Comparison of ENCODE assay signal across 9 cellular contexts in genomic region chr19:46863818-46864629, GRCh38. TPM values are rescaled to one million over a fixed set of nuclear protein-coding genes. Genes with fewer than 3 reads are reported as not detected.
DNase-seq lines count a peak whose midpoint lies in the region; ATAC-seq, FAIRE-seq and TF ChIP-seq lines count a peak whose summit lies in the region.
"Had no signal": no experiment of that assay in that cellular context is flagged by ENCODE, and none has a peak within 500 bp of the region (broad histone marks: within the 10 kb centered on the region; RNA-seq: fewer than 3 reads in every experiment).

No MANE protein-coding gene starts in this region.

- peaks cover 38% of the 10 kb centered on the region for H3K4me1 Mint-ChIP-seq in activated T-helper 1 cell treated with anti-CD3 and anti-CD28 coated beads, Interleukin-12 subunit alpha, Interleukin-12 subunit beta, Interleukin-2, Interleukin-4 antibody, amounts not matched to agents 30 ng/mL and 10 ng/mL and 1 ng/mL, durations not matched to agents 14 hours and 24 hours and 36 hours (ENCODE audit: low read depth)

- H3K4me3 ChIP-seq in pancreas = peak overlapping the region in 1 of 4 donors; percentile 95

- no peaks in the 10 kb centered on the region for H3K27me3 Mint-ChIP-seq in activated T-helper 1 cell treated with anti-CD3 and anti-CD28 coated beads, Interleukin-12 subunit alpha, Interleukin-12 subunit beta, Interleukin-2, Interleukin-4 antibody, amounts not matched to agents 30 ng/mL and 10 ng/mL and 1 ng/mL, durations not matched to agents 14 hours and 24 hours and 36 hours (ENCODE audit: insufficient read depth)

- intact Hi-C loops in pancreas (cut with DNase I) = loop anchor here in 1 of 3 donors (10.0 kb wide), 1 partner anchor 61 kb away; no protein-coding TSS in a partner anchor
- intact Hi-C loops in activated T-helper 1 cell treated with anti-CD3 and anti-CD28 coated beads, Interleukin-12 subunit alpha, Interleukin-12 subunit beta, Interleukin-2, Interleukin-4 antibody, amounts not matched to agents 30 ng/mL and 10 ng/mL and 1 ng/mL, durations not matched to agents 14 hours and 24 hours and 36 hours (cut with micrococcal nuclease) = loop anchor here (5.0 kb wide), 2 partner anchors 363 to 408 kb away; partner anchors contain the start of gene INAFM1

- H3K36me3 Mint-ChIP-seq in activated T-helper 1 cell treated with anti-CD3 and anti-CD28 coated beads, Interleukin-12 subunit alpha, Interleukin-12 subunit beta, Interleukin-2, Interleukin-4 antibody, amounts not matched to agents 30 ng/mL and 10 ng/mL and 1 ng/mL, durations not matched to agents 14 hours and 24 hours and 36 hours (ENCODE audit: low read depth) = peaks cover 5% of the 10 kb centered on the region

- FAIRE-seq in pancreas (lab: Jason Lieb, UNC) = no peak
- FAIRE-seq: colon had no signal

- peak overlapping the region; percentile 18 to 96 (median 45) for H3K27ac ChIP-seq in pancreas

- no peak for TF ChIP-seq CTCF in pancreas (IDR thresholded peaks at IDR 0.05)

- peaks cover 4% of the 10 kb centered on the region for H3K9me3 Mint-ChIP-seq in activated T-helper 1 cell treated with anti-CD3 and anti-CD28 coated beads, Interleukin-12 subunit alpha, Interleukin-12 subunit beta, Interleukin-2, Interleukin-4 antibody, amounts not matched to agents 30 ng/mL and 10 ng/mL and 1 ng/mL, durations not matched to agents 14 hours and 24 hours and 36 hours

- H3K4me3 Mint-ChIP-seq in activated T-helper 1 cell treated with anti-CD3 and anti-CD28 coated beads, Interleukin-12 subunit alpha, Interleukin-12 subunit beta, Interleukin-2, Interleukin-4 antibody, amounts not matched to agents 30 ng/mL and 10 ng/mL and 1 ng/mL, durations not matched to agents 14 hours and 24 hours and 36 hours = no peak overlapping the region

- 8 to 12% methylated on average over 6 of the region's 6 CpGs for WGBS in pancreas, 2 donors

- no peaks in the 10 kb centered on the region for H3K9me3 ChIP-seq in pancreas

- H3K27me3 ChIP-seq in pancreas = no peaks in the 10 kb centered on the region

- DNase-seq in DMS 273 (lab: John Stamatoyannopoulos, UW; ENCODE audit: unreplicated experiment) (peak; percentile 73), NCI-H2029 treated with DMSO at 0.1 percent for 48 hours (lab: John Stamatoyannopoulos, UW) (peak; percentile 75), epidermal melanocyte (ENCODE audit: insufficient read length, low spot score) (peak; percentile 61), pancreas (no peak), NCI-H2171 treated with DMSO at 0.1 percent for 48 hours (lab: John Stamatoyannopoulos, UW) (no peak)
- DNase-seq in activated T-helper 1 cell treated with anti-CD3 and anti-CD28 coated beads, Interleukin-12 subunit alpha, Interleukin-12 subunit beta, Interleukin-2, Interleukin-4 antibody, amounts not matched to agents 30 ng/mL and 10 ng/mL and 1 ng/mL, durations not matched to agents 14 hours and 24 hours and 36 hours (ENCODE audit: low spot score) = no peak

- peaks cover 13 to 54% (median 24%) of the 10 kb centered on the region in 3 donors for H3K4me1 ChIP-seq in pancreas

- no peak overlapping the region for H3K27ac Mint-ChIP-seq in activated T-helper 1 cell treated with anti-CD3 and anti-CD28 coated beads, Interleukin-12 subunit alpha, Interleukin-12 subunit beta, Interleukin-2, Interleukin-4 antibody, amounts not matched to agents 30 ng/mL and 10 ng/mL and 1 ng/mL, durations not matched to agents 14 hours and 24 hours and 36 hours

- H3K36me3 ChIP-seq in pancreas = no peaks in the 10 kb centered on the region

- peak in 3 of 4 donors; percentile 12 to 19 (median 12) for ATAC-seq in pancreas
- no peak for ATAC-seq in HG03095 (IDR thresholded peaks at IDR 0.05; ENCODE audit: unreplicated experiment)
- no peak for ATAC-seq in GM18519 (IDR thresholded peaks at IDR 0.05; ENCODE audit: low FRiP score, unreplicated experiment)

RNA-seq across cellular contexts. Expression of gene ARHGAP35, which starts 3.2 kb away (rescaled TPM):
- total RNA-seq in pancreas = 10 to 100 TPM; 14.6 to 26.8 (median 19.9) TPM
- 10 to 100 TPM in 1 of 2 donors, 1 to 10 TPM in 1; 8.4 to 12.7 TPM for polyA plus RNA-seq in pancreas
- total RNA-seq in activated T-helper 1 cell treated with anti-CD3 and anti-CD28 coated beads, Interleukin-12 subunit alpha, Interleukin-12 subunit beta, Interleukin-2, Interleukin-4 antibody, amounts not matched to agents 30 ng/mL and 10 ng/mL and 1 ng/mL, durations not matched to agents 14 hours and 24 hours and 36 hours = 22.4 and 22.6 TPM in 2 replicates

RNA-seq across cellular contexts. Expression of gene AP2S1, which starts 13.4 kb away (rescaled TPM):
- 10 to 100 TPM; 34.5 to 50.9 (median 39.3) TPM for total RNA-seq in pancreas
- polyA plus RNA-seq in pancreas = 10 to 100 TPM; 46.4 to 48.2 TPM
- total RNA-seq in activated T-helper 1 cell treated with anti-CD3 and anti-CD28 coated beads, Interleukin-12 subunit alpha, Interleukin-12 subunit beta, Interleukin-2, Interleukin-4 antibody, amounts not matched to agents 30 ng/mL and 10 ng/mL and 1 ng/mL, durations not matched to agents 14 hours and 24 hours and 36 hours = 96.4 and 98.1 TPM in 2 replicates

Comparison
In these comparisons a context has a peak if more than half of its experiments do, and no peak if none do; other contexts are left out.
1. DNase-seq: peak in DMS 273 (single experiment), NCI-H2029 treated with DMSO at 0.1 percent for 48 hours (single experiment) and epidermal melanocyte (single experiment); none in pancreas (0 of 6), NCI-H2171 treated with DMSO at 0.1 percent for 48 hours (single experiment) and activated T-helper 1 cell treated with anti-CD3 and anti-CD28 coated beads, Interleukin-12 subunit alpha, Interleukin-12 subunit beta, Interleukin-2, Interleukin-4 antibody, amounts not matched to agents 30 ng/mL and 10 ng/mL and 1 ng/mL, durations not matched to agents 14 hours and 24 hours and 36 hours (single experiment).
2. ATAC-seq: peak in pancreas (3 of 4); none in HG03095 (single experiment) and GM18519 (single experiment).